In genomic region chr3:72847751-72848702, GRCh38 we compare ENCODE assay signal across 1 cellular context.
TF ChIP-seq lines count a peak whose summit lies in the region.

TSS of gene SHQ1 (minus strand) at chr3:72848445. CDS start at chr3:72848340, 105 bp downstream.

TF ChIP-seq in K562, 482 proteins besides CTCF, POLR2A, EP300 and RAD21 (continued from another document and continues in another):
- TF ChIP-seq BCLAF1 (IDR thresholded peaks at IDR 0.05; ENCODE audit: borderline replicate concordance in 1 of 2, control insufficient read depth in 1 of 2, low read depth in 2 of 2, low read length in 1 of 2) (no peak), HDAC6 (IDR thresholded peaks at IDR 0.05; ENCODE audit: low read depth, low read length) (no peak), PML (IDR thresholded peaks at IDR 0.05; ENCODE audit: low read length) (no peak; the same call in 1 of the 2 replicates), ZNF146 (CRISPR knock-in tag; IDR thresholded peaks at IDR 0.05; ENCODE audit: unreplicated experiment) (no peak), FOXK2 (conservative IDR thresholded peaks at IDR 0.05 in 1 of 2, IDR thresholded peaks at IDR 0.05 in 1 of 2; ENCODE audit: low read depth in 2 of 2) (no peak), FOXM1 (IDR thresholded peaks at IDR 0.05; ENCODE audit: low read depth) (no peak), FOXM1 (CRISPR knock-in tag; IDR thresholded peaks at IDR 0.05; ENCODE audit: low read depth) (no peak), CREM (IDR thresholded peaks at IDR 0.05; ENCODE audit: low read depth) (peak; percentile 68), ZBTB1 (CRISPR knock-in tag; IDR thresholded peaks at IDR 0.05; ENCODE audit: borderline replicate concordance, low read depth) (no peak), ILK (tag; IDR thresholded peaks at IDR 0.05; ENCODE audit: borderline replicate concordance, low read depth) (no peak), ZKSCAN3 (CRISPR knock-in tag; IDR thresholded peaks at IDR 0.05) (no peak), SAFB (IDR thresholded peaks at IDR 0.05; ENCODE audit: borderline replicate concordance, low read depth, low read length) (peak; percentile 87), ZNF444 (CRISPR knock-in tag; IDR thresholded peaks at IDR 0.05) (no peak), GMEB1 (CRISPR knock-in tag; IDR thresholded peaks at IDR 0.05) (peak; percentile 72), RFX7 (CRISPR knock-in tag; IDR thresholded peaks at IDR 0.05) (no peak), NONO (IDR thresholded peaks at IDR 0.05; ENCODE audit: low read depth in 2 of 2, low read length in 1 of 2) (no peak), KAT2B (IDR thresholded peaks at IDR 0.05; ENCODE audit: low read depth, low read length) (no peak), SLC30A9 (CRISPR knock-in tag; IDR thresholded peaks at IDR 0.05) (no peak), KDM1A (IDR thresholded peaks at IDR 0.05) (no peak), FUS (optimal IDR thresholded peaks at IDR 0.05; ENCODE audit: low read depth, low read length) (no peak), HIVEP1 (CRISPR knock-in tag; IDR thresholded peaks at IDR 0.05) (no peak), RBM22 (IDR thresholded peaks at IDR 0.05; ENCODE audit: low read depth, low read length, poor library complexity, severe bottlenecking) (peak; percentile 54), ZNF764 (CRISPR knock-in tag; IDR thresholded peaks at IDR 0.05; ENCODE audit: low read depth) (no peak), PCBP1 (IDR thresholded peaks at IDR 0.05; ENCODE audit: low read depth, low read length, poor library complexity, severe bottlenecking) (no peak), ZNF23 (CRISPR knock-in tag; IDR thresholded peaks at IDR 0.05) (no peak), PHTF2 (CRISPR knock-in tag; IDR thresholded peaks at IDR 0.05) (no peak), NFXL1 (CRISPR knock-in tag; IDR thresholded peaks at IDR 0.05) (no peak), PRMT5 (CRISPR knock-in tag; IDR thresholded peaks at IDR 0.05) (no peak), BCOR (IDR thresholded peaks at IDR 0.05) (no peak), DIDO1 (tag; IDR thresholded peaks at IDR 0.05; ENCODE audit: low read depth) (no peak), CBX5 (IDR thresholded peaks at IDR 0.05; ENCODE audit: borderline replicate concordance, low read depth) (no peak), ARID1B (IDR thresholded peaks at IDR 0.05) (no peak), NFIX (CRISPR knock-in tag; IDR thresholded peaks at IDR 0.05; ENCODE audit: low read depth) (no peak), DMBX1 (CRISPR knock-in tag; IDR thresholded peaks at IDR 0.05; ENCODE audit: borderline replicate concordance) (no peak), RBBP5 (IDR thresholded peaks at IDR 0.05; ENCODE audit: borderline replicate concordance, insufficient read depth, low read length, poor library complexity, severe bottlenecking) (peak; percentile 92), BDP1 (IDR thresholded peaks at IDR 0.05; ENCODE audit: insufficient read depth, insufficient read length) (no peak), ZNF316 (IDR thresholded peaks at IDR 0.05) (peak; percentile 34), EHMT2 (IDR thresholded peaks at IDR 0.05) (no peak), RBFOX2 (IDR thresholded peaks at IDR 0.05; ENCODE audit: low read depth, low read length) (peak; percentile 87), HINFP (tag; conservative IDR thresholded peaks at IDR 0.05; ENCODE audit: low read depth) (no peak), HMGN3 (IDR thresholded peaks at IDR 0.05; ENCODE audit: borderline replicate concordance, extremely low read depth, insufficient read length, low read depth, low read length) (no peak), ZBTB26 (CRISPR knock-in tag; IDR thresholded peaks at IDR 0.05) (no peak), BHLHE40 (IDR thresholded peaks at IDR 0.05; ENCODE audit: low read length) (no peak), ZFP1 (CRISPR knock-in tag; IDR thresholded peaks at IDR 0.05) (no peak), RBM39 (optimal IDR thresholded peaks at IDR 0.05; ENCODE audit: low read depth, low read length) (no peak), BRCA1 (IDR thresholded peaks at IDR 0.05) (no peak), BRCA1 (CRISPR knock-in tag; IDR thresholded peaks at IDR 0.05) (no peak), FOXO4 (CRISPR knock-in tag; IDR thresholded peaks at IDR 0.05) (no peak), ZNF398 (CRISPR knock-in tag; IDR thresholded peaks at IDR 0.05) (no peak), KDM2B (CRISPR knock-in tag; IDR thresholded peaks at IDR 0.05) (no peak), WHSC1 (IDR thresholded peaks at IDR 0.05; ENCODE audit: low read length) (no peak), ELF1 (tag; IDR thresholded peaks at IDR 0.05) (peak; percentile 92)
- TF ChIP-seq, protein P1, sequence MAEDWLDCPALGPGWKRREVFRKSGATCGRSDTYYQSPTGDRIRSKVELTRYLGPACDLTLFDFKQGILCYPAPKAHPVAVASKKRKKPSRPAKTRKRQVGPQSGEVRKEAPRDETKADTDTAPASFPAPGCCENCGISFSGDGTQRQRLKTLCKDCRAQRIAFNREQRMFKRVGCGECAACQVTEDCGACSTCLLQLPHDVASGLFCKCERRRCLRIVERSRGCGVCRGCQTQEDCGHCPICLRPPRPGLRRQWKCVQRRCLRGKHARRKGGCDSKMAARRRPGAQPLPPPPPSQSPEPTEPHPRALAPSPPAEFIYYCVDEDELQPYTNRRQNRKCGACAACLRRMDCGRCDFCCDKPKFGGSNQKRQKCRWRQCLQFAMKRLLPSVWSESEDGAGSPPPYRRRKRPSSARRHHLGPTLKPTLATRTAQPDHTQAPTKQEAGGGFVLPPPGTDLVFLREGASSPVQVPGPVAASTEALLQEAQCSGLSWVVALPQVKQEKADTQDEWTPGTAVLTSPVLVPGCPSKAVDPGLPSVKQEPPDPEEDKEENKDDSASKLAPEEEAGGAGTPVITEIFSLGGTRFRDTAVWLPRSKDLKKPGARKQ (CRISPR knock-in tag; IDR thresholded peaks at IDR 0.05): no peak
- TF ChIP-seq, protein P2, sequence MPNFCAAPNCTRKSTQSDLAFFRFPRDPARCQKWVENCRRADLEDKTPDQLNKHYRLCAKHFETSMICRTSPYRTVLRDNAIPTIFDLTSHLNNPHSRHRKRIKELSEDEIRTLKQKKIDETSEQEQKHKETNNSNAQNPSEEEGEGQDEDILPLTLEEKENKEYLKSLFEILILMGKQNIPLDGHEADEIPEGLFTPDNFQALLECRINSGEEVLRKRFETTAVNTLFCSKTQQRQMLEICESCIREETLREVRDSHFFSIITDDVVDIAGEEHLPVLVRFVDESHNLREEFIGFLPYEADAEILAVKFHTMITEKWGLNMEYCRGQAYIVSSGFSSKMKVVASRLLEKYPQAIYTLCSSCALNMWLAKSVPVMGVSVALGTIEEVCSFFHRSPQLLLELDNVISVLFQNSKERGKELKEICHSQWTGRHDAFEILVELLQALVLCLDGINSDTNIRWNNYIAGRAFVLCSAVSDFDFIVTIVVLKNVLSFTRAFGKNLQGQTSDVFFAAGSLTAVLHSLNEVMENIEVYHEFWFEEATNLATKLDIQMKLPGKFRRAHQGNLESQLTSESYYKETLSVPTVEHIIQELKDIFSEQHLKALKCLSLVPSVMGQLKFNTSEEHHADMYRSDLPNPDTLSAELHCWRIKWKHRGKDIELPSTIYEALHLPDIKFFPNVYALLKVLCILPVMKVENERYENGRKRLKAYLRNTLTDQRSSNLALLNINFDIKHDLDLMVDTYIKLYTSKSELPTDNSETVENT (CRISPR knock-in tag; IDR thresholded peaks at IDR 0.05): no peak
- TF ChIP-seq, protein P3, sequence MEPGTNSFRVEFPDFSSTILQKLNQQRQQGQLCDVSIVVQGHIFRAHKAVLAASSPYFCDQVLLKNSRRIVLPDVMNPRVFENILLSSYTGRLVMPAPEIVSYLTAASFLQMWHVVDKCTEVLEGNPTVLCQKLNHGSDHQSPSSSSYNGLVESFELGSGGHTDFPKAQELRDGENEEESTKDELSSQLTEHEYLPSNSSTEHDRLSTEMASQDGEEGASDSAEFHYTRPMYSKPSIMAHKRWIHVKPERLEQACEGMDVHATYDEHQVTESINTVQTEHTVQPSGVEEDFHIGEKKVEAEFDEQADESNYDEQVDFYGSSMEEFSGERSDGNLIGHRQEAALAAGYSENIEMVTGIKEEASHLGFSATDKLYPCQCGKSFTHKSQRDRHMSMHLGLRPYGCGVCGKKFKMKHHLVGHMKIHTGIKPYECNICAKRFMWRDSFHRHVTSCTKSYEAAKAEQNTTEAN (CRISPR knock-in tag; IDR thresholded peaks at IDR 0.05): no peak
